26 cellular contexts compared by ENCODE assay signal in the genomic region with DNA sequence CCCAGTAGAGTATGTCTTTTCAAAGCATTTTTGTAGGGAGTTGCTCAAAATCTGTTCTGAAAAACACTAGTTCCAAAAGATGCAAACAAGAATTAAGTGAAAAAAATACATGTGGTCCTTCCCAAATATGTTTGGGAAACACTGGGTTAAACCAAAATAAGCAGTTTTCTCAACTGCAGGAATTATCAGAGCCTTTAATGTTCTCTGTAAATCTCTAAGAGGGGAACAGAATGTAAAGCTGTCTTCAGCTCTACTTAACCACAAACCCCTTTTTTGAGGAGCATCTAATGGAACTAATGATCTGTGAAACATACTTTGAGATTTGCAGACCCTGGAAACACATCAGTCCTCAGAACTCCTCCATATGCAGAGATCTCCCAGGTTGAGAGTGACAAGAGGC. TPM values are rescaled to one million over a fixed set of nuclear protein-coding genes. Genes with fewer than 3 reads are reported as not detected.
"Had no signal": no experiment of that assay in that cellular context is flagged by ENCODE, and none has a peak within 500 bp of the region (broad histone marks: within the 10 kb centered on the region; RNA-seq: fewer than 3 reads in every experiment).

No MANE protein-coding gene starts in this region.

- H3K36me3 ChIP-seq: neural progenitor cell, ovary, right atrium auricular region, tibial nerve, vagina had no signal

- H3K9me3 ChIP-seq: left lung, ovary, right atrium auricular region, tibial nerve, vagina had no signal

- ATAC-seq: left colon; sciatic nerve; stimulated activated memory B cell treated with anti-CD40 and anti-IgM and Interleukin-4, amounts not matched to agents 10 μg/mL and 1 μg/mL and 100 μg/mL, for 72 hours; stimulated activated naive CD8-positive, alpha-beta T cell treated with anti-CD3 and anti-CD28 coated beads, Interleukin-15, amount 100 ng/mL, for 72 hours had no signal

- H3K27ac Mint-ChIP-seq: immature natural killer cell; mesothelial cell of epicardium; naive B cell; natural killer cell; neural progenitor cell; progenitor cell of endocrine pancreas; stimulated activated memory B cell treated with anti-CD40 and anti-IgM and Interleukin-4, amounts not matched to agents 10 μg/mL and 1 μg/mL and 100 μg/mL, for 72 hours; stimulated activated naive CD8-positive, alpha-beta T cell treated with anti-CD3 and anti-CD28 coated beads, Interleukin-15, amount 100 ng/mL, for 72 hours; type B pancreatic cell had no signal

- H3K9ac ChIP-seq: neural progenitor cell had no signal

- H3K4me1 Mint-ChIP-seq: immature natural killer cell; naive B cell; natural killer cell; stimulated activated naive CD8-positive, alpha-beta T cell treated with anti-CD3 and anti-CD28 coated beads, Interleukin-15, amount 100 ng/mL, for 72 hours had no signal

- H2AFZ ChIP-seq: neural progenitor cell had no signal

- H3K4me2 ChIP-seq: neural progenitor cell had no signal

- H3K27ac ChIP-seq: neural progenitor cell, ovary, right atrium auricular region, vagina had no signal

- H3K9me3 Mint-ChIP-seq: immature natural killer cell; mesothelial cell of epicardium; naive B cell; natural killer cell; nephron progenitor cell; neural progenitor cell; stimulated activated memory B cell treated with anti-CD40 and anti-IgM and Interleukin-4, amounts not matched to agents 10 μg/mL and 1 μg/mL and 100 μg/mL, for 72 hours; stimulated activated naive CD8-positive, alpha-beta T cell treated with anti-CD3 and anti-CD28 coated beads, Interleukin-15, amount 100 ng/mL, for 72 hours; type B pancreatic cell had no signal

- H3K27me3 ChIP-seq: left lung, neural progenitor cell, ovary, right atrium auricular region, tibial nerve, vagina had no signal

- H3K27me3 Mint-ChIP-seq: stimulated activated naive CD8-positive, alpha-beta T cell treated with anti-CD3 and anti-CD28 coated beads, Interleukin-15, amount 100 ng/mL, for 72 hours; type B pancreatic cell had no signal

- DNase-seq: hypothalamus; immature natural killer cell; kidney; left colon; left lung; mesendoderm; naive B cell; natural killer cell; ovary; stimulated activated CD4-positive, alpha-beta T cell treated with anti-CD3 and anti-CD28 coated beads, Interleukin-4, amount 100 ng/mL, for 4 hours; stimulated activated CD8-positive, alpha-beta memory T cell treated with anti-CD3 and anti-CD28 coated beads, Interleukin-4, amount 100 ng/mL, for 48 hours; stimulated activated naive CD4-positive, alpha-beta T cell treated with Interleukin-2 at 50 U/mL for 16 hours; stimulated activated naive CD8-positive, alpha-beta T cell treated with anti-CD3 and anti-CD28 coated beads, Interleukin-15, amount 100 ng/mL, for 72 hours; substantia nigra had no signal

- H3K36me3 Mint-ChIP-seq: immature natural killer cell; mesothelial cell of epicardium; naive B cell; natural killer cell; neural progenitor cell; stimulated activated memory B cell treated with anti-CD40 and anti-IgM and Interleukin-4, amounts not matched to agents 10 μg/mL and 1 μg/mL and 100 μg/mL, for 72 hours; type B pancreatic cell had no signal

- H3K4me1 ChIP-seq: right atrium auricular region, vagina had no signal

- H3K4me3 ChIP-seq: lung, neural progenitor cell, ovary, right atrium auricular region, skin epidermis, tibial nerve, vagina had no signal

- H3K4me3 Mint-ChIP-seq: immature natural killer cell; mesothelial cell of epicardium; naive B cell; natural killer cell; neural progenitor cell; stimulated activated memory B cell treated with anti-CD40 and anti-IgM and Interleukin-4, amounts not matched to agents 10 μg/mL and 1 μg/mL and 100 μg/mL, for 72 hours; stimulated activated naive CD8-positive, alpha-beta T cell treated with anti-CD3 and anti-CD28 coated beads, Interleukin-15, amount 100 ng/mL, for 72 hours; type B pancreatic cell had no signal

RNA-seq across cellular contexts. Expression of a gene that starts 9.9 kb away (rescaled TPM):
- polyA plus RNA-seq: immature natural killer cell had no signal
